In genomic region chr14:100982356-100982755, GRCh38 we compare ENCODE assay signal across 20 cellular contexts.
A peak's percentile ranks its signal among the peaks of the same experiment; 100 is the strongest.
DNase-seq lines count a peak whose midpoint lies in the region; ATAC-seq and TF ChIP-seq lines count a peak whose summit lies in the region.
"Had no signal": no experiment of that assay in that cellular context is flagged by ENCODE, and none has a peak within 500 bp of the region (broad histone marks: within the 10 kb centered on the region; RNA-seq: fewer than 3 reads in every experiment).

No MANE protein-coding gene starts in this region.

- H3K9me3 ChIP-seq in GM23248 (ENCODE audit: low read depth) (no peaks in the 10 kb centered on the region), RWPE2 (ENCODE audit: severe bottlenecking) (no peaks in the 10 kb centered on the region), skeletal muscle satellite cell (replicated peaks; ENCODE audit: low read length) (no peaks in the 10 kb centered on the region), sigmoid colon (no peaks in the 10 kb centered on the region)

- peak; percentile 33 for DNase-seq in GM23248
- no peak for DNase-seq in RWPE2 (ENCODE audit: low spot score)
- DNase-seq in kidney tubule cell (ENCODE audit: low spot score) = peak; percentile 40
- DNase-seq in sigmoid colon = no peak
- no peak for DNase-seq in T-helper 2 cell treated with Interferon-gamma antibody and Interleukin-4, amounts not matched to agents 5 μg/mL and 100 μg/mL, for 36 hours (ENCODE audit: low spot score)
- DNase-seq in NCI-H526 (lab: John Stamatoyannopoulos, UW) = no peak
- DNase-seq: AML-193, DMS79 treated with DMSO at 0.1 percent for 48 hours, NCI-H1048, NCI-H1436, NCI-H1930, NCI-H2171, NCI-H446, NCI-H69, SHP77 treated with DMSO at 0.1 percent for 48 hours had no signal

- in situ Hi-C loops in GM23248 (cut with MboI) = no loop called here

- ATAC-seq in RWPE2 (ENCODE audit: low read depth) = no peak
- ATAC-seq: SK-N-SH treated with all-trans-retinoic acid at 6 μM for 48 hours had no signal

- H3K4me1 Mint-ChIP-seq in T-helper 2 cell treated with Interferon-gamma antibody and Interleukin-4, amounts not matched to agents 5 μg/mL and 100 μg/mL, for 36 hours (ENCODE audit: low read depth) = no peaks in the 10 kb centered on the region
- H3K4me1 Mint-ChIP-seq: IgD-negative memory B cell had no signal

- H3K4me3 Mint-ChIP-seq in T-helper 2 cell treated with Interferon-gamma antibody and Interleukin-4, amounts not matched to agents 5 μg/mL and 100 μg/mL, for 36 hours = no peak overlapping the region
- H3K4me3 Mint-ChIP-seq: IgD-negative memory B cell had no signal

- H3K9me2 ChIP-seq in GM23248 (ENCODE audit: insufficient read depth) = no peaks in the 10 kb centered on the region

- H3K9ac ChIP-seq in GM23248 (no peak overlapping the region), skeletal muscle satellite cell (ENCODE audit: low read depth, low read length) (no peak overlapping the region)

- H3K27me3 ChIP-seq in GM23248 (replicated peaks; ENCODE audit: insufficient read depth) (no peaks in the 10 kb centered on the region), RWPE2 (ENCODE audit: insufficient read depth, poor library complexity, severe bottlenecking) (no peaks in the 10 kb centered on the region), skeletal muscle satellite cell (ENCODE audit: control insufficient read depth, insufficient read depth, low read length) (no peaks in the 10 kb centered on the region), sigmoid colon (no peaks in the 10 kb centered on the region)

- no peaks in the 10 kb centered on the region for H3K36me3 Mint-ChIP-seq in T-helper 2 cell treated with Interferon-gamma antibody and Interleukin-4, amounts not matched to agents 5 μg/mL and 100 μg/mL, for 36 hours (ENCODE audit: low read depth)
- H3K36me3 Mint-ChIP-seq: IgD-negative memory B cell had no signal

- H3K4me2 ChIP-seq in GM23248 (ENCODE audit: unreplicated experiment) (no peak overlapping the region), skeletal muscle satellite cell (ENCODE audit: low read length) (peak overlapping the region; percentile 22)

- H3K4me3 ChIP-seq in GM23248 (no peak overlapping the region), RWPE2 (ENCODE audit: severe bottlenecking) (no peak overlapping the region), skeletal muscle satellite cell (ENCODE audit: low read length) (no peak overlapping the region), sigmoid colon (no peak overlapping the region)

- no peak for TF ChIP-seq EP300 in sigmoid colon (IDR thresholded peaks at IDR 0.05)

- H3F3A ChIP-seq in GM23248 (ENCODE audit: insufficient read depth) = peaks cover 54% of the 10 kb centered on the region

- no peaks in the 10 kb centered on the region for H3K9me3 Mint-ChIP-seq in T-helper 2 cell treated with Interferon-gamma antibody and Interleukin-4, amounts not matched to agents 5 μg/mL and 100 μg/mL, for 36 hours

- H3K27me3 Mint-ChIP-seq in T-helper 2 cell treated with Interferon-gamma antibody and Interleukin-4, amounts not matched to agents 5 μg/mL and 100 μg/mL, for 36 hours (ENCODE audit: low read depth) = no peaks in the 10 kb centered on the region
- H3K27me3 Mint-ChIP-seq: IgD-negative memory B cell had no signal

- peaks cover 42% of the 10 kb centered on the region for H3K4me1 ChIP-seq in GM23248 (ENCODE audit: insufficient read depth)
- peaks cover 68% of the 10 kb centered on the region for H3K4me1 ChIP-seq in RWPE2 (ENCODE audit: insufficient read depth, poor library complexity, severe bottlenecking)
- peaks cover 56% of the 10 kb centered on the region for H3K4me1 ChIP-seq in skeletal muscle satellite cell (ENCODE audit: control insufficient read depth, insufficient read depth, low read length)
- H3K4me1 ChIP-seq in sigmoid colon = no peaks in the 10 kb centered on the region

- intact Hi-C loops in sigmoid colon (cut with DNase I) = no loop called here

- TF ChIP-seq CTCF in RWPE2 (IDR thresholded peaks at IDR 0.05; ENCODE audit: poor library complexity, severe bottlenecking) = no peak
- no peak for TF ChIP-seq CTCF in sigmoid colon (IDR thresholded peaks at IDR 0.05)

- 60 to 67% methylated on average over 4 of the region's 4 CpGs for WGBS in GM23248 (ENCODE audit: low coverage in 1 of 2, low lambda C conversion rate in 2 of 2, missing lambda C conversion rate in 2 of 2), 2 experiments
- 74 to 84% methylated on average over 4 of the region's 4 CpGs for WGBS in sigmoid colon, 2 donors

- no peak for TF ChIP-seq POLR2A in sigmoid colon (IDR thresholded peaks at IDR 0.05)

- no peaks in the 10 kb centered on the region for H4K20me1 ChIP-seq in GM23248 (ENCODE audit: insufficient read depth)

- H3K27ac Mint-ChIP-seq in T-helper 2 cell treated with Interferon-gamma antibody and Interleukin-4, amounts not matched to agents 5 μg/mL and 100 μg/mL, for 36 hours = no peak overlapping the region
- H3K27ac Mint-ChIP-seq: IgD-negative memory B cell had no signal

- H3K36me3 ChIP-seq in GM23248 (ENCODE audit: low read depth) (peaks cover 52% of the 10 kb centered on the region), RWPE2 (ENCODE audit: low read depth) (peaks cover 19% of the 10 kb centered on the region), skeletal muscle satellite cell (ENCODE audit: insufficient read depth, low read length) (peaks cover 24% of the 10 kb centered on the region), sigmoid colon (no peaks in the 10 kb centered on the region)

- no peaks in the 10 kb centered on the region for H3K79me2 ChIP-seq in GM23248 (ENCODE audit: insufficient read depth)

- no peak overlapping the region for H2AFZ ChIP-seq in GM23248

- H3K27ac ChIP-seq in GM23248 (no peak overlapping the region), RWPE2 (ENCODE audit: poor library complexity, severe bottlenecking) (peak overlapping the region; percentile 55), sigmoid colon (no peak overlapping the region)
- H3K27ac ChIP-seq: C4-2B, HL-60 had no signal

Comparison
In these comparisons a context has a peak if more than half of its experiments do, and no peak if none do; other contexts are left out.
1. DNase-seq: peak in GM23248 (single experiment) and kidney tubule cell (single experiment); none in RWPE2 (single experiment), sigmoid colon (single experiment), T-helper 2 cell treated with Interferon-gamma antibody and Interleukin-4, amounts not matched to agents 5 μg/mL and 100 μg/mL, for 36 hours (single experiment) and NCI-H526 (0 of 2).